In genomic region chr15:77409259-77410156, GRCh38 we compare ENCODE assay signal across 9 cellular contexts. TPM values are rescaled to one million over a fixed set of nuclear protein-coding genes. Genes with fewer than 3 reads are reported as not detected.
DNase-seq lines count a peak whose midpoint lies in the region; ATAC-seq, FAIRE-seq and TF ChIP-seq lines count a peak whose summit lies in the region.
"Had no signal": no experiment of that assay in that cellular context is flagged by ENCODE, and none has a peak within 500 bp of the region (broad histone marks: within the 10 kb centered on the region; RNA-seq: fewer than 3 reads in every experiment).

No MANE protein-coding gene starts in this region.

- peak overlapping the region; percentile 38 to 91 (median 78) for H3K4me3 Mint-ChIP-seq in naive thymus-derived CD4-positive, alpha-beta T cell

- in situ Hi-C loops in SK-MEL-5 (cut with HindIII; ENCODE audit: low pct_unique_long_range_greater_than_20kb, low sequenced_read_pairs), result no loop called here

- H3K27me3 ChIP-seq in naive thymus-derived CD4-positive, alpha-beta T cell (ENCODE audit: control insufficient read depth in 2 of 2, insufficient read depth in 2 of 2, low read length in 2 of 2), result no peaks in the 10 kb centered on the region
- no peaks in the 10 kb centered on the region for H3K27me3 ChIP-seq in PC-9 (ENCODE audit: insufficient read depth, low read depth)
- H3K27me3 ChIP-seq: tibial artery had no signal

- peak; percentile 84 for ATAC-seq in naive thymus-derived CD4-positive, alpha-beta T cell

- intact Hi-C loops in naive thymus-derived CD4-positive, alpha-beta T cell (cut with micrococcal nuclease), result loop anchor here (1.0 to 10.0 kb wide), 3 partner anchors 9 to 45 kb away; partner anchors contain the start of genes HMG20A (in 1 of the 2) and PEAK1 (in 1 of the 2)
- intact Hi-C loops in PC-9 (cut with micrococcal nuclease; ENCODE audit: unreplicated experiment), result no loop called here

- H3K4me3 ChIP-seq in HEK293 (ENCODE audit: low read depth, low read length), result no peak overlapping the region
- H3K4me3 ChIP-seq in naive thymus-derived CD4-positive, alpha-beta T cell (ENCODE audit: low read length), result no peak overlapping the region
- no peak overlapping the region for H3K4me3 ChIP-seq in PC-9
- H3K4me3 ChIP-seq: tibial artery had no signal

- H3K27ac ChIP-seq in HEK293 (ENCODE audit: extremely low read depth, low read depth, low read length) (no peak overlapping the region), PC-9 (no peak overlapping the region)
- no peak overlapping the region for H3K27ac ChIP-seq in naive thymus-derived CD4-positive, alpha-beta T cell (ENCODE audit: low read depth, low read length)
- H3K27ac ChIP-seq: tibial artery had no signal

- no peaks in the 10 kb centered on the region for H3F3A ChIP-seq in PC-9 (ENCODE audit: insufficient read depth, low read depth)

- BruUV-seq in PC-9 (replicated peaks; lab: Mats Ljungman, UMichigan), result no TSS peak

- no peaks in the 10 kb centered on the region for H3K27me3 Mint-ChIP-seq in naive thymus-derived CD4-positive, alpha-beta T cell

- DNase-seq in GM18507 (ENCODE audit: extremely low spot score, insufficient read length, low read depth), result no peak
- DNase-seq in SK-MEL-5 (ENCODE audit: low read depth, low spot score), result peak; percentile 28
- DNase-seq in naive thymus-derived CD4-positive, alpha-beta T cell, result peak in 7 of 9 donors; percentile 29 to 68 (median 51)
- DNase-seq in epidermal melanocyte (ENCODE audit: insufficient read length, low spot score), result no peak
- DNase-seq in DMS53 treated with DMSO at 0.1 percent for 48 hours (lab: John Stamatoyannopoulos, UW; ENCODE audit: unreplicated experiment), result no peak
- no peak for DNase-seq in PC-9
- no peak for DNase-seq in AG08395 (ENCODE audit: low spot score)
- DNase-seq: tibial artery had no signal

- POLR2A ChIA-PET in HEK293 (lab: Yijun Ruan, JAX) (interaction anchor here (1.7 kb wide), 1 partner anchor 12 kb away, joined by 6 read pairs; the partner anchor contains the start of gene HMG20A), PC-9 (lab: Charles Lee; ENCODE audit: unreplicated experiment) (no interaction called here)
- POLR2A ChIA-PET in naive thymus-derived CD4-positive, alpha-beta T cell (lab: Charles Lee), result interaction anchor here (1.0 to 1.7 kb wide), 3 partner anchors 10 to 17 kb away, joined by 3 to 12 read pairs (median 7); partner anchors contain the start of gene PEAK1

- H3K79me2 ChIP-seq in PC-9 (ENCODE audit: low read depth), result 0 out of 2 replicates have a peak, but pooled peaks cover 8% of the 10 kb centered on the region

- H3K36me3 Mint-ChIP-seq in naive thymus-derived CD4-positive, alpha-beta T cell, result peaks cover 0 to 15% (median 0%) of the 10 kb centered on the region in 5 donors

- peaks cover 0 to 2% (median 0%) of the 10 kb centered on the region in 11 donors for H3K9me3 Mint-ChIP-seq in naive thymus-derived CD4-positive, alpha-beta T cell

- no peaks in the 10 kb centered on the region for H3K9me3 ChIP-seq in HEK293 (ENCODE audit: control insufficient read depth, insufficient read depth, low read depth, low read length)
- no peaks in the 10 kb centered on the region for H3K9me3 ChIP-seq in naive thymus-derived CD4-positive, alpha-beta T cell (ENCODE audit: control insufficient read depth in 2 of 3, low read length in 3 of 3)
- no peaks in the 10 kb centered on the region for H3K9me3 ChIP-seq in PC-9 (ENCODE audit: insufficient read depth, low read depth)
- H3K9me3 ChIP-seq: tibial artery had no signal

- TF ChIP-seq CTCF in HEK293 (tag by site-specific recombination; IDR thresholded peaks at IDR 0.05), result no peak
- no peak for TF ChIP-seq CTCF in PC-9 (conservative IDR thresholded peaks at IDR 0.05)

- no peak overlapping the region for H2AFZ ChIP-seq in PC-9

- no peaks in the 10 kb centered on the region for H3K9me2 ChIP-seq in PC-9 (ENCODE audit: insufficient read depth)

- H3K4me1 ChIP-seq in HEK293 (ENCODE audit: control insufficient read depth, insufficient read depth, low read length) (peaks cover 24% of the 10 kb centered on the region; the same call in 1 of the 2 replicates), PC-9 (replicated peaks; ENCODE audit: insufficient read depth) (no peaks in the 10 kb centered on the region)
- peaks cover 9 to 12% of the 10 kb centered on the region in 2 donors for H3K4me1 ChIP-seq in naive thymus-derived CD4-positive, alpha-beta T cell (ENCODE audit: control insufficient read depth in 2 of 2, insufficient read depth in 2 of 2, low read length in 2 of 2)

- H4K20me1 ChIP-seq in PC-9 (ENCODE audit: insufficient read depth), result no peaks in the 10 kb centered on the region

- FAIRE-seq in GM18507 (lab: Jason Lieb, UNC), result peak; percentile 92

- H3K27ac Mint-ChIP-seq in naive thymus-derived CD4-positive, alpha-beta T cell, result peak overlapping the region; percentile 2 to 88 (median 78)

- no peak overlapping the region for H3K4me2 ChIP-seq in PC-9

- CTCF ChIA-PET in HEK293 (lab: Yijun Ruan, JAX), result interaction anchor here (2.0 to 2.3 kb wide), 2 partner anchors 9 to 134 kb away, joined by 7 read pairs; no protein-coding TSS in a partner anchor
- CTCF ChIA-PET in naive thymus-derived CD4-positive, alpha-beta T cell (lab: Charles Lee), result interaction anchor here (0.6 kb wide), 2 partner anchors 71 to 422 kb away, joined by 3 to 4 read pairs; no protein-coding TSS in a partner anchor
- CTCF ChIA-PET in PC-9 (lab: Charles Lee), result no interaction called here

- peaks cover 11 to 49% (median 31%) of the 10 kb centered on the region in 7 donors for H3K4me1 Mint-ChIP-seq in naive thymus-derived CD4-positive, alpha-beta T cell

- H3K36me3 ChIP-seq in HEK293 (ENCODE audit: control insufficient read depth in 2 of 2, insufficient read depth in 1 of 2, low read length in 2 of 2) (no peaks in the 10 kb centered on the region; a peak in 1 of 3 replicates), PC-9 (ENCODE audit: low read depth) (no peaks in the 10 kb centered on the region)
- H3K36me3 ChIP-seq in naive thymus-derived CD4-positive, alpha-beta T cell (ENCODE audit: control insufficient read depth in 2 of 3, insufficient read depth in 3 of 3, low read length in 3 of 3), result no peaks in the 10 kb centered on the region
- H3K36me3 ChIP-seq: tibial artery had no signal

TF ChIP-seq in HEK293, 187 proteins besides CTCF, POLR2A, EP300 and RAD21 (continues in another document):
- TF ChIP-seq ZNF24 (tag by site-specific recombination; IDR thresholded peaks at IDR 0.05), result no peak
- peak; percentile 29; the same call in 1 of the 2 replicates for TF ChIP-seq PRDM10 (tag by site-specific recombination; IDR thresholded peaks at IDR 0.05)
- peak; percentile 61 for TF ChIP-seq PRDM6 (tag by site-specific recombination; IDR thresholded peaks at IDR 0.05)

RNA-seq across cellular contexts. Expression of gene PEAK1, which starts 10.4 kb away (rescaled TPM):
- 17.8 and 24.1 TPM in 2 replicates for total RNA-seq in SK-MEL-5 (2014; rRNA removed; shearing (Covaris generic))
- 11.0 and 11.5 TPM in 2 replicates for polyA plus RNA-seq in SK-MEL-5 (2015; cell fraction: cytosol; rRNA removed)
- polyA plus RNA-seq in SK-MEL-5 (2015; cell fraction: nucleus; rRNA removed), result 25.5 and 44.0 TPM in 2 replicates
- 10 to 100 TPM; 11.1 to 31.0 (median 15.0) TPM for total RNA-seq in naive thymus-derived CD4-positive, alpha-beta T cell
- 1 to 10 TPM; 1.2 to 1.8 TPM for polyA plus RNA-seq in naive thymus-derived CD4-positive, alpha-beta T cell
- total RNA-seq in PC-9 (2021), result 20.6 and 20.7 TPM in 2 replicates

RNA-seq across cellular contexts. Expression of gene HMG20A, which starts 11.2 kb away (rescaled TPM):
- total RNA-seq in SK-MEL-5 (2014; rRNA removed; shearing (Covaris generic)), result 28.9 and 29.5 TPM in 2 replicates
- 32.6 and 54.6 TPM in 2 replicates for polyA plus RNA-seq in SK-MEL-5 (2015; cell fraction: cytosol; rRNA removed)
- 73.7 and 80.7 TPM in 2 replicates for polyA plus RNA-seq in SK-MEL-5 (2015; cell fraction: nucleus; rRNA removed)
- total RNA-seq in naive thymus-derived CD4-positive, alpha-beta T cell, result 10 to 100 TPM; 35.7 to 61.1 (median 52.1) TPM
- polyA plus RNA-seq in naive thymus-derived CD4-positive, alpha-beta T cell, result 10 to 100 TPM; 26.9 to 35.2 TPM
- 33.4 and 34.2 TPM in 2 replicates for total RNA-seq in PC-9 (2021)

Comparison
In these comparisons a context has a peak if more than half of its experiments do, and no peak if none do; other contexts are left out.
1. DNase-seq: peak in SK-MEL-5 (single experiment) and naive thymus-derived CD4-positive, alpha-beta T cell (7 of 9); none in GM18507 (single experiment), epidermal melanocyte (single experiment), DMS53 treated with DMSO at 0.1 percent for 48 hours (single experiment), PC-9 (0 of 2) and AG08395 (single experiment).